In the genomic region with DNA sequence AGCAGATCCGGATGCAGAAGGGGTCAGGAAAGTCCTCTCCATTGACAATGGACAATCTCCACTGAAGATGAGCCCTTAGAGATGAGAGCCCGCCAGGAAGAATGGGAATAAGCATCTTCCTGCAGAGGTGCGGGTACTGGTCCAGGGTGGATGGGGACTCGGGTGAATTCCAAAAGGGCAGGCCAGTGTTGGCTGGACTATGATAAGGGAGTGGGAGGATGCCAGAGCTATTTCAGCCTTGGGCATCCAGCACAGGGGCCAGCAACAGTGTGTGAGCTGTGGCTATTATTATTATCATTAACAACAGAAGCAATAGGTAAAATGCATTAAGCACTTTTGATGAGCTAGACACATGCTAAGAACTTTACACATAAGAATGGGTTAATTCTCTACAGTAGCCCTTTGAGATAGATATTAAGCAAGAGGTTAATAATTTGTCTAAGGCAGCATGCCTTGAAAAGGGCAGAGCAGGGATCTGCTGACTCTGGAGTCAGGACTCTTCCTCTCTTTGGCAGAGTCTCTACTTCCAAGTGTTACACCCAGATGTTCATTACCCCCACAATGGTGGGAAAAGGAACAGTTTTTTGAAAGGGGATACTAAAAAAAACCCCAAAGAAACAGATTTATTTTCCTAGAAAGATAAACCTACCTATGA, we compare ENCODE assay signal across 19 cellular contexts.
"Had no signal": no experiment of that assay in that cellular context is flagged by ENCODE, and none has a peak within 500 bp of the region (broad histone marks: within the 10 kb centered on the region; RNA-seq: fewer than 3 reads in every experiment).

No MANE protein-coding gene starts in this region.

- H3K36me3 ChIP-seq: right lobe of liver, spleen, tibial nerve had no signal

- H3K4me3 Mint-ChIP-seq: dendritic cell treated with granulocyte-macrophage colony-stimulating factor and Interleukin-4, amounts not matched to agents 40 ng/mL and 50 ng/mL, for 4 days; naive thymus-derived CD8-positive, alpha-beta T cell; neural crest cell; stimulated activated memory B cell treated with anti-CD40 and anti-IgM and Interleukin-4, amounts not matched to agents 10 μg/mL and 1 μg/mL and 100 μg/mL, for 72 hours; stimulated activated naive CD8-positive, alpha-beta T cell treated with anti-CD3 and anti-CD28 coated beads, Interleukin-15, Interleukin-2, amounts not matched to agents 100 ng/mL and 50 ng/mL, for 24 hours had no signal

- H3K9me3 Mint-ChIP-seq: dendritic cell treated with granulocyte-macrophage colony-stimulating factor and Interleukin-4, amounts not matched to agents 40 ng/mL and 50 ng/mL, for 4 days; naive thymus-derived CD8-positive, alpha-beta T cell; neural crest cell; stimulated activated memory B cell treated with anti-CD40 and anti-IgM and Interleukin-4, amounts not matched to agents 10 μg/mL and 1 μg/mL and 100 μg/mL, for 72 hours; stimulated activated naive CD8-positive, alpha-beta T cell treated with anti-CD3 and anti-CD28 coated beads, Interleukin-15, Interleukin-2, amounts not matched to agents 100 ng/mL and 50 ng/mL, for 24 hours had no signal

- H3K27ac ChIP-seq: foreskin keratinocyte, right lobe of liver, spleen, testis had no signal

- ATAC-seq: foreskin keratinocyte; mucosa of descending colon; naive thymus-derived CD8-positive, alpha-beta T cell; right lobe of liver; stimulated activated memory B cell treated with anti-CD40 and anti-IgM and Interleukin-4, amounts not matched to agents 10 μg/mL and 1 μg/mL and 100 μg/mL, for 72 hours had no signal

- H3K4me1 Mint-ChIP-seq: naive thymus-derived CD8-positive, alpha-beta T cell; stimulated activated memory B cell treated with anti-CD40 and anti-IgM and Interleukin-4, amounts not matched to agents 10 μg/mL and 1 μg/mL and 100 μg/mL, for 72 hours had no signal

- H3K36me3 Mint-ChIP-seq: naive thymus-derived CD8-positive, alpha-beta T cell; stimulated activated memory B cell treated with anti-CD40 and anti-IgM and Interleukin-4, amounts not matched to agents 10 μg/mL and 1 μg/mL and 100 μg/mL, for 72 hours had no signal

- H3K27me3 ChIP-seq: foreskin keratinocyte, right lobe of liver, spleen, testis, tibial nerve had no signal

- H3K9me3 ChIP-seq: mucosa of descending colon, right lobe of liver, spleen, testis, tibial nerve had no signal

- DNase-seq: erythroblast; foreskin keratinocyte; head of caudate nucleus; hypothalamus; islet precursor cell; mesendoderm; mucosa of descending colon; naive thymus-derived CD8-positive, alpha-beta T cell; right lobe of liver; spleen; stimulated activated CD4-positive, alpha-beta T cell treated with anti-CD3 and anti-CD28 coated beads, Interleukin-15, amount 100 ng/mL, for 24 hours; stimulated activated CD4-positive, alpha-beta T cell treated with anti-CD3 and anti-CD28 coated beads, Interleukin-1b, Interleukin-23, amount 100 ng/mL, for 48 hours; stimulated activated CD4-positive, alpha-beta T cell treated with anti-CD3 and anti-CD28 coated beads, Interleukin-4, amount 100 ng/mL, for 24 hours; testis had no signal

- H3K4me3 ChIP-seq: mucosa of descending colon, right lobe of liver, spleen, testis, tibial nerve had no signal

- H3K4me1 ChIP-seq: foreskin keratinocyte, right lobe of liver, spleen, testis had no signal

- H3K27ac Mint-ChIP-seq: dendritic cell treated with granulocyte-macrophage colony-stimulating factor and Interleukin-4, amounts not matched to agents 40 ng/mL and 50 ng/mL, for 4 days; naive thymus-derived CD8-positive, alpha-beta T cell; stimulated activated memory B cell treated with anti-CD40 and anti-IgM and Interleukin-4, amounts not matched to agents 10 μg/mL and 1 μg/mL and 100 μg/mL, for 72 hours; stimulated activated naive CD8-positive, alpha-beta T cell treated with anti-CD3 and anti-CD28 coated beads, Interleukin-15, Interleukin-2, amounts not matched to agents 100 ng/mL and 50 ng/mL, for 24 hours had no signal
